In the genomic region with DNA sequence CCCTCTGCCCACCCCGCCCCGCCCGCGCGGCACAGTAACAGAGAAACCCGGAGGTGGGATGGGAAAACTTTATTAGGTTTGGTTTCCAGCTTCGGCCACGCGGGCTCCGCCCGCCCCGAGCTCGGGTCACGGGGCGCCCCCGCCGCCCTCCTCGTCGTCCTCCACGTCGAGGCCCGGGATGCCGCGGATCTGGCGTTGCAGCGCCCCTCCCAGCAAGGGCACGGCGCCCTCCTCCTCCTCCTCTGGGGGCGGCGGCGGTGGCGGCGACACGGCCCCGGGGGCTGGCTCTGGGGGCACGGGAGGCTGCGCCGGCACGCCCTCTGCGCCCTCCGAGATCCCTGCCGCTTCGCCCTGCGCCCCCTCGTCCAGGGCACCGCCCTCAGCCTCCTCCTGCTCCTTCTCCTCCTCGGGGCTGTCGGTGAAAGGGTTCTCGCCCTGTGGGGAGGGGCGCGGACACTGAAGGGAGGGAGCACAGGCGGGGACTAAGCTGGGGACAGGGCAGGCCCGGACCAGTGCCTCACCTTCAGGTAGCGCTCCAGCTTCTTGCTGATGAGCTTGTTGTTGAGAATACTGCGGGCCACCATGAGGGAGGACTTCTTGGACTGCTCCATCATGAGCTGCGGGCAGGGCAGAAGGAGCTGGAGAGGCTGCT, we compare ENCODE assay signal across 1 cellular context.
TF ChIP-seq lines count a peak whose summit lies in the region.

No MANE protein-coding gene starts in this region.

TF ChIP-seq in Ishikawa, 13 proteins besides CTCF, POLR2A, EP300 and RAD21 (continued from another document):
- TF ChIP-seq, protein P1, sequence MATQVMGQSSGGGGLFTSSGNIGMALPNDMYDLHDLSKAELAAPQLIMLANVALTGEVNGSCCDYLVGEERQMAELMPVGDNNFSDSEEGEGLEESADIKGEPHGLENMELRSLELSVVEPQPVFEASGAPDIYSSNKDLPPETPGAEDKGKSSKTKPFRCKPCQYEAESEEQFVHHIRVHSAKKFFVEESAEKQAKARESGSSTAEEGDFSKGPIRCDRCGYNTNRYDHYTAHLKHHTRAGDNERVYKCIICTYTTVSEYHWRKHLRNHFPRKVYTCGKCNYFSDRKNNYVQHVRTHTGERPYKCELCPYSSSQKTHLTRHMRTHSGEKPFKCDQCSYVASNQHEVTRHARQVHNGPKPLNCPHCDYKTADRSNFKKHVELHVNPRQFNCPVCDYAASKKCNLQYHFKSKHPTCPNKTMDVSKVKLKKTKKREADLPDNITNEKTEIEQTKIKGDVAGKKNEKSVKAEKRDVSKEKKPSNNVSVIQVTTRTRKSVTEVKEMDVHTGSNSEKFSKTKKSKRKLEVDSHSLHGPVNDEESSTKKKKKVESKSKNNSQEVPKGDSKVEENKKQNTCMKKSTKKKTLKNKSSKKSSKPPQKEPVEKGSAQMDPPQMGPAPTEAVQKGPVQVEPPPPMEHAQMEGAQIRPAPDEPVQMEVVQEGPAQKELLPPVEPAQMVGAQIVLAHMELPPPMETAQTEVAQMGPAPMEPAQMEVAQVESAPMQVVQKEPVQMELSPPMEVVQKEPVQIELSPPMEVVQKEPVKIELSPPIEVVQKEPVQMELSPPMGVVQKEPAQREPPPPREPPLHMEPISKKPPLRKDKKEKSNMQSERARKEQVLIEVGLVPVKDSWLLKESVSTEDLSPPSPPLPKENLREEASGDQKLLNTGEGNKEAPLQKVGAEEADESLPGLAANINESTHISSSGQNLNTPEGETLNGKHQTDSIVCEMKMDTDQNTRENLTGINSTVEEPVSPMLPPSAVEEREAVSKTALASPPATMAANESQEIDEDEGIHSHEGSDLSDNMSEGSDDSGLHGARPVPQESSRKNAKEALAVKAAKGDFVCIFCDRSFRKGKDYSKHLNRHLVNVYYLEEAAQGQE (IDR thresholded peaks at IDR 0.05; ENCODE audit: low read depth) = no peak
